ENCODE assay signal across 15 cellular contexts in genomic region chr1:43225168-43225567, GRCh38. TPM values are rescaled to one million over a fixed set of nuclear protein-coding genes. Genes with fewer than 3 reads are reported as not detected.
DNase-seq lines count a peak whose midpoint lies in the region; ATAC-seq and TF ChIP-seq lines count a peak whose summit lies in the region.
"Had no signal": no experiment of that assay in that cellular context is flagged by ENCODE, and none has a peak within 500 bp of the region (broad histone marks: within the 10 kb centered on the region; RNA-seq: fewer than 3 reads in every experiment).

No MANE protein-coding gene starts in this region.

- TF ChIP-seq EP300 in Ishikawa (IDR thresholded peaks at IDR 0.05; ENCODE audit: borderline replicate concordance), result no peak

- intact Hi-C loops in left colon (cut with DNase I, micrococcal nuclease), result no loop called here

- no peaks in the 10 kb centered on the region for H3K9me3 Mint-ChIP-seq in activated T-helper 17 cell treated with anti-CD3 and anti-CD28 coated beads, Interleukin-2, amount 50 U/mL, for 72 hours
- H3K9me3 Mint-ChIP-seq: activated naive CD8-positive, alpha-beta T cell treated with anti-CD3 and anti-CD28 coated beads for 36 hours; memory B cell had no signal

- H3K4me1 Mint-ChIP-seq in activated T-helper 17 cell treated with anti-CD3 and anti-CD28 coated beads, Interleukin-2, amount 50 U/mL, for 72 hours, result no peaks in the 10 kb centered on the region

- no peaks in the 10 kb centered on the region for H3K27me3 Mint-ChIP-seq in activated T-helper 17 cell treated with anti-CD3 and anti-CD28 coated beads, Interleukin-2, amount 50 U/mL, for 72 hours
- H3K27me3 Mint-ChIP-seq: activated naive CD8-positive, alpha-beta T cell treated with anti-CD3 and anti-CD28 coated beads for 36 hours; memory B cell had no signal

- H3K27ac Mint-ChIP-seq in activated T-helper 17 cell treated with anti-CD3 and anti-CD28 coated beads, Interleukin-2, amount 50 U/mL, for 72 hours, result peak overlapping the region; percentile 34
- H3K27ac Mint-ChIP-seq: activated naive CD8-positive, alpha-beta T cell treated with anti-CD3 and anti-CD28 coated beads for 36 hours; memory B cell; T-helper 17 cell had no signal

- H3K36me3 Mint-ChIP-seq in activated T-helper 17 cell treated with anti-CD3 and anti-CD28 coated beads, Interleukin-2, amount 50 U/mL, for 72 hours (ENCODE audit: low read depth), result no peaks in the 10 kb centered on the region
- H3K36me3 Mint-ChIP-seq: activated naive CD8-positive, alpha-beta T cell treated with anti-CD3 and anti-CD28 coated beads for 36 hours; memory B cell had no signal

- TF ChIP-seq RAD21 in Ishikawa (IDR thresholded peaks at IDR 0.05; ENCODE audit: low read depth), result peak; percentile 37

- H3K4me3 Mint-ChIP-seq in activated T-helper 17 cell treated with anti-CD3 and anti-CD28 coated beads, Interleukin-2, amount 50 U/mL, for 72 hours, result no peak overlapping the region
- H3K4me3 Mint-ChIP-seq: activated naive CD8-positive, alpha-beta T cell treated with anti-CD3 and anti-CD28 coated beads for 36 hours; memory B cell; T-helper 17 cell had no signal

- DNase-seq in ELR (ENCODE audit: low read depth), result peak; percentile 54
- DNase-seq in iPS-NIHi11 (ENCODE audit: low spot score), result peak; percentile 20
- DNase-seq in NCI-H1092 (lab: John Stamatoyannopoulos, UW), result no peak
- DNase-seq in left colon, result no peak
- no peak for DNase-seq in DMS53 (lab: John Stamatoyannopoulos, UW)
- no peak for DNase-seq in iPS-NIHi7 (ENCODE audit: extremely low spot score)
- DNase-seq: activated CD4-positive, alpha-beta T cell treated with anti-CD3 and anti-CD28 coated beads for 1 hour; activated naive CD8-positive, alpha-beta T cell treated with anti-CD3 and anti-CD28 coated beads for 36 hours; DND-41; NCI-H446; Peyer's patch; T-helper 17 cell had no signal

- ATAC-seq in activated T-helper 17 cell treated with anti-CD3 and anti-CD28 coated beads, Interleukin-2, amount 50 U/mL, for 72 hours (replicated peaks), result no peak
- no peak for ATAC-seq in left colon
- ATAC-seq: T-helper 17 cell had no signal

TF ChIP-seq in Ishikawa, 13 proteins besides CTCF, POLR2A, EP300 and RAD21:
- TF ChIP-seq USF1 (IDR thresholded peaks at IDR 0.05) (peak; percentile 74), YY1 (IDR thresholded peaks at IDR 0.05; ENCODE audit: low read depth) (no peak), FOXM1 (IDR thresholded peaks at IDR 0.05; ENCODE audit: borderline replicate concordance, low read depth) (no peak), TEAD4 (IDR thresholded peaks at IDR 0.05) (no peak), ZBTB7A (IDR thresholded peaks at IDR 0.05; ENCODE audit: low read depth) (no peak), MAX (IDR thresholded peaks at IDR 0.05) (no peak), NFIC (IDR thresholded peaks at IDR 0.05) (peak; percentile 48)

RNA-seq across cellular contexts. Expression of gene TMEM125, which starts 44.6 kb away (rescaled TPM):
- not detected for total RNA-seq in activated T-helper 17 cell treated with anti-CD3 and anti-CD28 coated beads, Interleukin-2, amount 50 U/mL, for 72 hours
- 10 to 100 TPM; 52.4 to 63.3 TPM for total RNA-seq in left colon
- total RNA-seq: T-helper 17 cell had no signal

RNA-seq across cellular contexts. Expression of gene CFAP57, which starts 53.0 kb away (rescaled TPM):
- under 1 TPM; 0.06 to 0.74 TPM for total RNA-seq in activated T-helper 17 cell treated with anti-CD3 and anti-CD28 coated beads, Interleukin-2, amount 50 U/mL, for 72 hours
- total RNA-seq in left colon, result not detected
- total RNA-seq: Peyer's patch, T-helper 17 cell had no signal

RNA-seq across cellular contexts. Expression of gene EBNA1BP2, which starts 53.1 kb away (rescaled TPM):
- total RNA-seq in activated T-helper 17 cell treated with anti-CD3 and anti-CD28 coated beads, Interleukin-2, amount 50 U/mL, for 72 hours, result 100 to 1,000 TPM in 1 of 2 donors, 10 to 100 TPM in 1; 52.0 to 121 TPM
- total RNA-seq in left colon, result 10 to 100 TPM; 30.4 to 32.4 TPM

Comparison
In these comparisons a context has a peak if more than half of its experiments do, and no peak if none do; other contexts are left out.
1. DNase-seq: peak in ELR (single experiment) and iPS-NIHi11 (single experiment); none in NCI-H1092 (single experiment), left colon (0 of 2), DMS53 (single experiment) and iPS-NIHi7 (single experiment).
2. RNA of gene TMEM125, which starts 44.6 kb away (total RNA-seq): 52.4 to 63.3 TPM in left colon; not detected in activated T-helper 17 cell treated with anti-CD3 and anti-CD28 coated beads, Interleukin-2, amount 50 U/mL, for 72 hours; every median in the first group is over 10 times any median in the second.